13 cellular contexts compared by ENCODE assay signal in genomic region chr5:83049370-83049863, GRCh38. TPM values are rescaled to one million over a fixed set of nuclear protein-coding genes. Genes with fewer than 3 reads are reported as not detected.
DNase-seq lines count a peak whose midpoint lies in the region; ATAC-seq lines count a peak whose summit lies in the region.
"Had no signal": no experiment of that assay in that cellular context is flagged by ENCODE, and none has a peak within 500 bp of the region (broad histone marks: within the 10 kb centered on the region; RNA-seq: fewer than 3 reads in every experiment).

No MANE protein-coding gene starts in this region.

- ATAC-seq in left ventricle myocardium superior (peak; percentile 42), Right ventricle myocardium inferior (no peak), memory B cell (ENCODE audit: low read depth) (no peak), GM18517 (IDR thresholded peaks at IDR 0.05; ENCODE audit: unreplicated experiment) (no peak)
- no peak for ATAC-seq in central memory CD8-positive, alpha-beta T cell (replicated peaks; ENCODE audit: extremely low read depth, poor library complexity, severe bottlenecking)
- ATAC-seq in activated naive CD4-positive, alpha-beta T cell treated with anti-CD3 and anti-CD28 coated beads, Interleukin-2, amount 50 U/mL, for 72 hours, result no peak
- ATAC-seq: CD8-positive, alpha-beta T cell had no signal

- peaks cover 6% of the 10 kb centered on the region for H3K36me3 Mint-ChIP-seq in central memory CD8-positive, alpha-beta T cell (ENCODE audit: insufficient read depth)
- H3K36me3 Mint-ChIP-seq in memory B cell, result peaks cover 19% of the 10 kb centered on the region
- H3K36me3 Mint-ChIP-seq in activated naive CD4-positive, alpha-beta T cell treated with anti-CD3 and anti-CD28 coated beads, Interleukin-2, amount 50 U/mL, for 72 hours, result peaks cover 14 to 15% of the 10 kb centered on the region in 2 donors

- intact Hi-C loops in left ventricle myocardium superior (cut with micrococcal nuclease) (no loop called here), Right ventricle myocardium inferior (cut with DNase I) (no loop called here)

- H3K4me1 Mint-ChIP-seq in central memory CD8-positive, alpha-beta T cell, result peaks cover 7% of the 10 kb centered on the region
- no peaks in the 10 kb centered on the region for H3K4me1 Mint-ChIP-seq in memory B cell
- H3K4me1 Mint-ChIP-seq: CD14-positive monocyte had no signal

- DNase-seq in left ventricle myocardium superior (no peak), Right ventricle myocardium inferior (ENCODE audit: missing footprints) (no peak), memory B cell (ENCODE audit: low spot score in 2 of 2) (no peak), NCI-H128 (lab: John Stamatoyannopoulos, UW; ENCODE audit: unreplicated experiment) (no peak)
- DNase-seq in central memory CD8-positive, alpha-beta T cell (ENCODE audit: low spot score in 2 of 2), result no peak
- DNase-seq in activated naive CD4-positive, alpha-beta T cell treated with anti-CD3 and anti-CD28 coated beads, Interleukin-2, amount 50 U/mL, for 72 hours (ENCODE audit: low spot score in 2 of 2), result no peak
- DNase-seq: CD8-positive, alpha-beta T cell; COR-L47; GOT3; HCEC 1CT; HFFc6 had no signal

- no peaks in the 10 kb centered on the region for H3K27me3 Mint-ChIP-seq in central memory CD8-positive, alpha-beta T cell
- H3K27me3 Mint-ChIP-seq in memory B cell, result no peaks in the 10 kb centered on the region

- peak overlapping the region; percentile 0 for H3K27ac Mint-ChIP-seq in central memory CD8-positive, alpha-beta T cell (ENCODE audit: low read depth)
- H3K27ac Mint-ChIP-seq in memory B cell, result peak overlapping the region; percentile 6
- no peak overlapping the region for H3K27ac Mint-ChIP-seq in activated naive CD4-positive, alpha-beta T cell treated with anti-CD3 and anti-CD28 coated beads, Interleukin-2, amount 50 U/mL, for 72 hours
- H3K27ac Mint-ChIP-seq: CD14-positive monocyte; CD8-positive, alpha-beta T cell; HFFc6 had no signal

- no peak overlapping the region for H3K4me3 Mint-ChIP-seq in central memory CD8-positive, alpha-beta T cell
- no peak overlapping the region for H3K4me3 Mint-ChIP-seq in memory B cell
- H3K4me3 Mint-ChIP-seq: CD14-positive monocyte; CD8-positive, alpha-beta T cell; HFFc6 had no signal

- H3K9me3 Mint-ChIP-seq in central memory CD8-positive, alpha-beta T cell, result no peaks in the 10 kb centered on the region
- H3K9me3 Mint-ChIP-seq in memory B cell, result no peaks in the 10 kb centered on the region
- no peaks in the 10 kb centered on the region for H3K9me3 Mint-ChIP-seq in activated naive CD4-positive, alpha-beta T cell treated with anti-CD3 and anti-CD28 coated beads, Interleukin-2, amount 50 U/mL, for 72 hours
- H3K9me3 Mint-ChIP-seq: CD8-positive, alpha-beta T cell; HFFc6 had no signal

RNA-seq across cellular contexts. Expression of gene TMEM167A, which starts 27.8 kb away (rescaled TPM):
- total RNA-seq in left ventricle myocardium superior, result 50.5 TPM
- 53.9 TPM for total RNA-seq in Right ventricle myocardium inferior
- total RNA-seq in activated naive CD4-positive, alpha-beta T cell treated with anti-CD3 and anti-CD28 coated beads, Interleukin-2, amount 50 U/mL, for 72 hours, result 10 to 100 TPM; 58.4 to 65.5 TPM

RNA-seq across cellular contexts. Expression of gene XRCC4, which starts 27.9 kb away (rescaled TPM):
- total RNA-seq in left ventricle myocardium superior, result 5.7 TPM
- total RNA-seq in Right ventricle myocardium inferior, result 7.9 TPM
- 10 to 100 TPM; 13.3 to 13.6 TPM for total RNA-seq in activated naive CD4-positive, alpha-beta T cell treated with anti-CD3 and anti-CD28 coated beads, Interleukin-2, amount 50 U/mL, for 72 hours

Comparison
In these comparisons a context has a peak if more than half of its experiments do, and no peak if none do; other contexts are left out.
1. H3K27ac Mint-ChIP-seq: peak in central memory CD8-positive, alpha-beta T cell (single experiment) and memory B cell (single experiment); none in activated naive CD4-positive, alpha-beta T cell treated with anti-CD3 and anti-CD28 coated beads, Interleukin-2, amount 50 U/mL, for 72 hours (0 of 2).